In genomic region chr6:8102122-8102958, GRCh38 we compare ENCODE assay signal across 1 cellular context.
TF ChIP-seq lines count a peak whose summit lies in the region.

TSS of gene EEF1E1 (minus strand) at chr6:8102548. CDS start at chr6:8102521, 27 bp downstream.

TF ChIP-seq in HepG2, 621 proteins besides CTCF, POLR2A, EP300 and RAD21 (continued from another document and continues in another):
- TF ChIP-seq ZNF710 (CRISPR knock-in tag; IDR thresholded peaks at IDR 0.05; ENCODE audit: borderline replicate concordance) (peak; percentile 74; the same call in 1 of the 2 replicates), ZNF83 (CRISPR knock-in tag; IDR thresholded peaks at IDR 0.05; ENCODE audit: borderline replicate concordance) (peak; percentile 63; the same call in 1 of the 2 replicates), ARNT2 (CRISPR knock-in tag; IDR thresholded peaks at IDR 0.05; ENCODE audit: low read depth) (peak; percentile 73), ZMAT5 (CRISPR knock-in tag; IDR thresholded peaks at IDR 0.05; ENCODE audit: borderline replicate concordance, low read depth) (no peak), ZNF230 (CRISPR knock-in tag; IDR thresholded peaks at IDR 0.05) (peak; percentile 68; the same call in 1 of the 2 replicates), ZBTB38 (CRISPR knock-in tag; IDR thresholded peaks at IDR 0.05) (peak; percentile 39; the same call in 1 of the 2 replicates), NFIC (IDR thresholded peaks at IDR 0.05; ENCODE audit: low read length) (peak; percentile 57; the same call in 1 of the 2 replicates), ZNF790 (CRISPR knock-in tag; IDR thresholded peaks at IDR 0.05; ENCODE audit: borderline replicate concordance) (peak; percentile 71; the same call in 1 of the 2 replicates), HMG20B (CRISPR knock-in tag; conservative IDR thresholded peaks at IDR 0.05) (0 out of 2 replicates have a peak, but pooled peaks have one; percentile 34), FLYWCH1 (CRISPR knock-in tag; IDR thresholded peaks at IDR 0.05) (no peak), NONO (IDR thresholded peaks at IDR 0.05) (no peak), NONO (CRISPR knock-in tag; conservative IDR thresholded peaks at IDR 0.05) (peak; percentile 76; the same call in 1 of the 2 replicates), ZNF616 (CRISPR knock-in tag; IDR thresholded peaks at IDR 0.05; ENCODE audit: low read depth) (no peak; the same call in 1 of the 2 replicates), ZNF263 (CRISPR knock-in tag; IDR thresholded peaks at IDR 0.05) (0 out of 2 replicates have a peak, but pooled peaks have one; percentile 12)
- TF ChIP-seq, protein P1, sequence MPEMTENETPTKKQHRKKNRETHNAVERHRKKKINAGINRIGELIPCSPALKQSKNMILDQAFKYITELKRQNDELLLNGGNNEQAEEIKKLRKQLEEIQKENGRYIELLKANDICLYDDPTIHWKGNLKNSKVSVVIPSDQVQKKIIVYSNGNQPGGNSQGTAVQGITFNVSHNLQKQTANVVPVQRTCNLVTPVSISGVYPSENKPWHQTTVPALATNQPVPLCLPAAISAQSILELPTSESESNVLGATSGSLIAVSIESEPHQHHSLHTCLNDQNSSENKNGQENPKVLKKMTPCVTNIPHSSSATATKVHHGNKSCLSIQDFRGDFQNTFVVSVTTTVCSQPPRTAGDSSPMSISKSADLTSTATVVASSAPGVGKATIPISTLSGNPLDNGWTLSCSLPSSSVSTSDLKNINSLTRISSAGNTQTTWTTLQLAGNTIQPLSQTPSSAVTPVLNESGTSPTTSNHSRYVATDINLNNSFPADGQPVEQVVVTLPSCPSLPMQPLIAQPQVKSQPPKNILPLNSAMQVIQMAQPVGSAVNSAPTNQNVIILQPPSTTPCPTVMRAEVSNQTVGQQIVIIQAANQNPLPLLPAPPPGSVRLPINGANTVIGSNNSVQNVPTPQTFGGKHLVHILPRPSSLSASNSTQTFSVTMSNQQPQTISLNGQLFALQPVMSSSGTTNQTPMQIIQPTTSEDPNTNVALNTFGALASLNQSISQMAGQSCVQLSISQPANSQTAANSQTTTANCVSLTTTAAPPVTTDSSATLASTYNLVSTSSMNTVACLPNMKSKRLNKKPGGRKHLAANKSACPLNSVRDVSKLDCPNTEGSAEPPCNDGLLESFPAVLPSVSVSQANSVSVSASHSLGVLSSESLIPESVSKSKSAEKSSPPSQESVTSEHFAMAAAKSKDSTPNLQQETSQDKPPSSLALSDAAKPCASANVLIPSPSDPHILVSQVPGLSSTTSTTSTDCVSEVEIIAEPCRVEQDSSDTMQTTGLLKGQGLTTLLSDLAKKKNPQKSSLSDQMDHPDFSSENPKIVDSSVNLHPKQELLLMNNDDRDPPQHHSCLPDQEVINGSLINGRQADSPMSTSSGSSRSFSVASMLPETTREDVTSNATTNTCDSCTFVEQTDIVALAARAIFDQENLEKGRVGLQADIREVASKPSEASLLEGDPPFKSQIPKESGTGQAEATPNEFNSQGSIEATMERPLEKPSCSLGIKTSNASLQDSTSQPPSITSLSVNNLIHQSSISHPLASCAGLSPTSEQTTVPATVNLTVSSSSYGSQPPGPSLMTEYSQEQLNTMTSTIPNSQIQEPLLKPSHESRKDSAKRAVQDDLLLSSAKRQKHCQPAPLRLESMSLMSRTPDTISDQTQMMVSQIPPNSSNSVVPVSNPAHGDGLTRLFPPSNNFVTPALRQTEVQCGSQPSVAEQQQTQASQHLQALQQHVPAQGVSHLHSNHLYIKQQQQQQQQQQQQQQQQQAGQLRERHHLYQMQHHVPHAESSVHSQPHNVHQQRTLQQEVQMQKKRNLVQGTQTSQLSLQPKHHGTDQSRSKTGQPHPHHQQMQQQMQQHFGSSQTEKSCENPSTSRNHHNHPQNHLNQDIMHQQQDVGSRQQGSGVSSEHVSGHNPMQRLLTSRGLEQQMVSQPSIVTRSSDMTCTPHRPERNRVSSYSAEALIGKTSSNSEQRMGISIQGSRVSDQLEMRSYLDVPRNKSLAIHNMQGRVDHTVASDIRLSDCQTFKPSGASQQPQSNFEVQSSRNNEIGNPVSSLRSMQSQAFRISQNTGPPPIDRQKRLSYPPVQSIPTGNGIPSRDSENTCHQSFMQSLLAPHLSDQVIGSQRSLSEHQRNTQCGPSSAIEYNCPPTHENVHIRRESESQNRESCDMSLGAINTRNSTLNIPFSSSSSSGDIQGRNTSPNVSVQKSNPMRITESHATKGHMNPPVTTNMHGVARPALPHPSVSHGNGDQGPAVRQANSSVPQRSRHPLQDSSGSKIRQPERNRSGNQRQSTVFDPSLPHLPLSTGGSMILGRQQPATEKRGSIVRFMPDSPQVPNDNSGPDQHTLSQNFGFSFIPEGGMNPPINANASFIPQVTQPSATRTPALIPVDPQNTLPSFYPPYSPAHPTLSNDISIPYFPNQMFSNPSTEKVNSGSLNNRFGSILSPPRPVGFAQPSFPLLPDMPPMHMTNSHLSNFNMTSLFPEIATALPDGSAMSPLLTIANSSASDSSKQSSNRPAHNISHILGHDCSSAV (CRISPR knock-in tag; IDR thresholded peaks at IDR 0.05; ENCODE audit: borderline replicate concordance), result peak; percentile 71; the same call in 1 of the 2 replicates
- TF ChIP-seq, protein P2, sequence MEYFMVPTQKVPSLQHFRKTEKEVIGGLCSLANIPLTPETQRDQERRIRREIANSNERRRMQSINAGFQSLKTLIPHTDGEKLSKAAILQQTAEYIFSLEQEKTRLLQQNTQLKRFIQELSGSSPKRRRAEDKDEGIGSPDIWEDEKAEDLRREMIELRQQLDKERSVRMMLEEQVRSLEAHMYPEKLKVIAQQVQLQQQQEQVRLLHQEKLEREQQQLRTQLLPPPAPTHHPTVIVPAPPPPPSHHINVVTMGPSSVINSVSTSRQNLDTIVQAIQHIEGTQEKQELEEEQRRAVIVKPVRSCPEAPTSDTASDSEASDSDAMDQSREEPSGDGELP (IDR thresholded peaks at IDR 0.05; ENCODE audit: borderline replicate concordance, low read depth), result peak; percentile 36; the same call in 1 of the 2 replicates
- TF ChIP-seq, protein P3, sequence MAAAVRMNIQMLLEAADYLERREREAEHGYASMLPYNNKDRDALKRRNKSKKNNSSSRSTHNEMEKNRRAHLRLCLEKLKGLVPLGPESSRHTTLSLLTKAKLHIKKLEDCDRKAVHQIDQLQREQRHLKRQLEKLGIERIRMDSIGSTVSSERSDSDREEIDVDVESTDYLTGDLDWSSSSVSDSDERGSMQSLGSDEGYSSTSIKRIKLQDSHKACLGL (CRISPR knock-in tag; IDR thresholded peaks at IDR 0.05), result peak; percentile 100; the same call in 1 of the 2 replicates
- TF ChIP-seq, protein P4, sequence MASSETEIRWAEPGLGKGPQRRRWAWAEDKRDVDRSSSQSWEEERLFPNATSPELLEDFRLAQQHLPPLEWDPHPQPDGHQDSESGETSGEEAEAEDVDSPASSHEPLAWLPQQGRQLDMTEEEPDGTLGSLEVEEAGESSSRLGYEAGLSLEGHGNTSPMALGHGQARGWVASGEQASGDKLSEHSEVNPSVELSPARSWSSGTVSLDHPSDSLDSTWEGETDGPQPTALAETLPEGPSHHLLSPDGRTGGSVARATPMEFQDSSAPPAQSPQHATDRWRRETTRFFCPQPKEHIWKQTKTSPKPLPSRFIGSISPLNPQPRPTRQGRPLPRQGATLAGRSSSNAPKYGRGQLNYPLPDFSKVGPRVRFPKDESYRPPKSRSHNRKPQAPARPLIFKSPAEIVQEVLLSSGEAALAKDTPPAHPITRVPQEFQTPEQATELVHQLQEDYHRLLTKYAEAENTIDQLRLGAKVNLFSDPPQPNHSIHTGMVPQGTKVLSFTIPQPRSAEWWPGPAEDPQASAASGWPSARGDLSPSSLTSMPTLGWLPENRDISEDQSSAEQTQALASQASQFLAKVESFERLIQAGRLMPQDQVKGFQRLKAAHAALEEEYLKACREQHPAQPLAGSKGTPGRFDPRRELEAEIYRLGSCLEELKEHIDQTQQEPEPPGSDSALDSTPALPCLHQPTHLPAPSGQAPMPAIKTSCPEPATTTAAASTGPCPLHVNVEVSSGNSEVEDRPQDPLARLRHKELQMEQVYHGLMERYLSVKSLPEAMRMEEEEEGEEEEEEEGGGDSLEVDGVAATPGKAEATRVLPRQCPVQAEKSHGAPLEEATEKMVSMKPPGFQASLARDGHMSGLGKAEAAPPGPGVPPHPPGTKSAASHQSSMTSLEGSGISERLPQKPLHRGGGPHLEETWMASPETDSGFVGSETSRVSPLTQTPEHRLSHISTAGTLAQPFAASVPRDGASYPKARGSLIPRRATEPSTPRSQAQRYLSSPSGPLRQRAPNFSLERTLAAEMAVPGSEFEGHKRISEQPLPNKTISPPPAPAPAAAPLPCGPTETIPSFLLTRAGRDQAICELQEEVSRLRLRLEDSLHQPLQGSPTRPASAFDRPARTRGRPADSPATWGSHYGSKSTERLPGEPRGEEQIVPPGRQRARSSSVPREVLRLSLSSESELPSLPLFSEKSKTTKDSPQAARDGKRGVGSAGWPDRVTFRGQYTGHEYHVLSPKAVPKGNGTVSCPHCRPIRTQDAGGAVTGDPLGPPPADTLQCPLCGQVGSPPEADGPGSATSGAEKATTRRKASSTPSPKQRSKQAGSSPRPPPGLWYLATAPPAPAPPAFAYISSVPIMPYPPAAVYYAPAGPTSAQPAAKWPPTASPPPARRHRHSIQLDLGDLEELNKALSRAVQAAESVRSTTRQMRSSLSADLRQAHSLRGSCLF (CRISPR knock-in tag; IDR thresholded peaks at IDR 0.05; ENCODE audit: borderline replicate concordance), result no peak
- TF ChIP-seq, protein P5, sequence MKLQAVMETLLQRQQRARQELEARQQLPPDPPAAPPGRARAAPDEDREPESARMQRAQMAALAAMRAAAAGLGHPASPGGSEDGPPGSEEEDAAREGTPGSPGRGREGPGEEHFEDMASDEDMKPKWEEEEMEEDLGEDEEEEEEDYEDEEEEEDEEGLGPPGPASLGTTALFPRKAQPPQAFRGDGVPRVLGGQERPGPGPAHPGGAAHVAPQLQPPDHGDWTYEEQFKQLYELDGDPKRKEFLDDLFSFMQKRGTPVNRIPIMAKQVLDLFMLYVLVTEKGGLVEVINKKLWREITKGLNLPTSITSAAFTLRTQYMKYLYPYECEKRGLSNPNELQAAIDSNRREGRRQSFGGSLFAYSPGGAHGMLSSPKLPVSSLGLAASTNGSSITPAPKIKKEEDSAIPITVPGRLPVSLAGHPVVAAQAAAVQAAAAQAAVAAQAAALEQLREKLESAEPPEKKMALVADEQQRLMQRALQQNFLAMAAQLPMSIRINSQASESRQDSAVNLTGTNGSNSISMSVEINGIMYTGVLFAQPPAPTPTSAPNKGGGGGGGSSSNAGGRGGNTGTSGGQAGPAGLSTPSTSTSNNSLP (IDR thresholded peaks at IDR 0.05; ENCODE audit: low read depth, low read length), result peak; percentile 22; the same call in 1 of the 2 replicates
- TF ChIP-seq, protein P6, sequence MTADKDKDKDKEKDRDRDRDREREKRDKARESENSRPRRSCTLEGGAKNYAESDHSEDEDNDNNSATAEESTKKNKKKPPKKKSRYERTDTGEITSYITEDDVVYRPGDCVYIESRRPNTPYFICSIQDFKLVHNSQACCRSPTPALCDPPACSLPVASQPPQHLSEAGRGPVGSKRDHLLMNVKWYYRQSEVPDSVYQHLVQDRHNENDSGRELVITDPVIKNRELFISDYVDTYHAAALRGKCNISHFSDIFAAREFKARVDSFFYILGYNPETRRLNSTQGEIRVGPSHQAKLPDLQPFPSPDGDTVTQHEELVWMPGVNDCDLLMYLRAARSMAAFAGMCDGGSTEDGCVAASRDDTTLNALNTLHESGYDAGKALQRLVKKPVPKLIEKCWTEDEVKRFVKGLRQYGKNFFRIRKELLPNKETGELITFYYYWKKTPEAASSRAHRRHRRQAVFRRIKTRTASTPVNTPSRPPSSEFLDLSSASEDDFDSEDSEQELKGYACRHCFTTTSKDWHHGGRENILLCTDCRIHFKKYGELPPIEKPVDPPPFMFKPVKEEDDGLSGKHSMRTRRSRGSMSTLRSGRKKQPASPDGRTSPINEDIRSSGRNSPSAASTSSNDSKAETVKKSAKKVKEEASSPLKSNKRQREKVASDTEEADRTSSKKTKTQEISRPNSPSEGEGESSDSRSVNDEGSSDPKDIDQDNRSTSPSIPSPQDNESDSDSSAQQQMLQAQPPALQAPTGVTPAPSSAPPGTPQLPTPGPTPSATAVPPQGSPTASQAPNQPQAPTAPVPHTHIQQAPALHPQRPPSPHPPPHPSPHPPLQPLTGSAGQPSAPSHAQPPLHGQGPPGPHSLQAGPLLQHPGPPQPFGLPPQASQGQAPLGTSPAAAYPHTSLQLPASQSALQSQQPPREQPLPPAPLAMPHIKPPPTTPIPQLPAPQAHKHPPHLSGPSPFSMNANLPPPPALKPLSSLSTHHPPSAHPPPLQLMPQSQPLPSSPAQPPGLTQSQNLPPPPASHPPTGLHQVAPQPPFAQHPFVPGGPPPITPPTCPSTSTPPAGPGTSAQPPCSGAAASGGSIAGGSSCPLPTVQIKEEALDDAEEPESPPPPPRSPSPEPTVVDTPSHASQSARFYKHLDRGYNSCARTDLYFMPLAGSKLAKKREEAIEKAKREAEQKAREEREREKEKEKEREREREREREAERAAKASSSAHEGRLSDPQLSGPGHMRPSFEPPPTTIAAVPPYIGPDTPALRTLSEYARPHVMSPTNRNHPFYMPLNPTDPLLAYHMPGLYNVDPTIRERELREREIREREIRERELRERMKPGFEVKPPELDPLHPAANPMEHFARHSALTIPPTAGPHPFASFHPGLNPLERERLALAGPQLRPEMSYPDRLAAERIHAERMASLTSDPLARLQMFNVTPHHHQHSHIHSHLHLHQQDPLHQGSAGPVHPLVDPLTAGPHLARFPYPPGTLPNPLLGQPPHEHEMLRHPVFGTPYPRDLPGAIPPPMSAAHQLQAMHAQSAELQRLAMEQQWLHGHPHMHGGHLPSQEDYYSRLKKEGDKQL (CRISPR knock-in tag; IDR thresholded peaks at IDR 0.05; ENCODE audit: low read depth), result 0 out of 2 replicates have a peak, but pooled peaks have one; percentile 30
- TF ChIP-seq, protein P7, sequence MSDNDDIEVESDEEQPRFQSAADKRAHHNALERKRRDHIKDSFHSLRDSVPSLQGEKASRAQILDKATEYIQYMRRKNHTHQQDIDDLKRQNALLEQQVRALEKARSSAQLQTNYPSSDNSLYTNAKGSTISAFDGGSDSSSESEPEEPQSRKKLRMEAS (IDR thresholded peaks at IDR 0.05), result peak; percentile 98
